In genomic region chr11:417652-418342, GRCh38 we compare ENCODE assay signal across 1 cellular context.
A peak's percentile ranks its signal among the peaks of the same experiment; 100 is the strongest.
TF ChIP-seq lines count a peak whose summit lies in the region.

No MANE protein-coding gene starts in this region.

TF ChIP-seq in H1, 55 proteins besides CTCF, POLR2A, EP300 and RAD21:
- TF ChIP-seq TCF12 (IDR thresholded peaks at IDR 0.05; ENCODE audit: low read depth, low read length) (no peak), JUN (IDR thresholded peaks at IDR 0.05; ENCODE audit: low read depth, low read length) (no peak), CHD2 (IDR thresholded peaks at IDR 0.05; ENCODE audit: low read length) (no peak), ASH2L (IDR thresholded peaks at IDR 0.05; ENCODE audit: low read length) (peak; percentile 10)
